ENCODE assay signal across 14 cellular contexts in the genomic region with DNA sequence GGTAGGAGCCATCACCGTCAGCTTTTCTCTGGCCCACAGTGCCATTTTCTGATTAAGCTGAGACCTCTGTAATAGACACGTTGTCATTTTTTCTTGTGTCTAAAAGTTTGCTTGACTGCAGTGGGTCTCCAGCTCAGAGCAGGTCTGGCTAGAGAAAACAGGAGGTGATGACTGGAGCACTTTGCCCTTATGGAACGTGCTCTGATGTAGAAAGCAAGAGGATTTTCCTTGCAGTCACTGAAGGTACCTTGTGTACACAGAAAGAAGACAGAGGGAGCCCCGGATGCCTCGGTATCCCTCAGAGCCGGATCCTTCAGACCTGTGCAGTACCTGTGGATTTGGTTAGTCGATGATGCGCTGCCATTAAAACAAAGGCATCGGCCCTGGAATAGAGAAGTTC.
"Had no signal": no experiment of that assay in that cellular context is flagged by ENCODE, and none has a peak within 500 bp of the region (broad histone marks: within the 10 kb centered on the region; RNA-seq: fewer than 3 reads in every experiment).

No MANE protein-coding gene starts in this region.

- H3K36me3 ChIP-seq: cardiac muscle cell, esophagus muscularis mucosa, thyroid gland had no signal

- H3K9me3 ChIP-seq: esophagus muscularis mucosa, SK-N-SH, thyroid gland had no signal

- H3K27me3 Mint-ChIP-seq: activated naive CD4-positive, alpha-beta T cell treated with anti-CD3 and anti-CD28 coated beads, Interleukin-2, amount 10 ng/mL, durations not matched to agents 7 days and 5 days; naive B cell; stimulated activated memory B cell treated with anti-CD40 and anti-IgM and Interleukin-4, amounts not matched to agents 10 μg/mL and 1 μg/mL and 100 μg/mL, for 72 hours had no signal

- H3K4me3 ChIP-seq: cardiac muscle cell, esophagus muscularis mucosa, thyroid gland had no signal

- H3K27me3 ChIP-seq: cardiac muscle cell, esophagus muscularis mucosa, thyroid gland had no signal

- H3K4me3 Mint-ChIP-seq: activated naive CD4-positive, alpha-beta T cell treated with anti-CD3 and anti-CD28 coated beads, Interleukin-2, amount 10 ng/mL, durations not matched to agents 7 days and 5 days; naive B cell; stimulated activated memory B cell treated with anti-CD40 and anti-IgM and Interleukin-4, amounts not matched to agents 10 μg/mL and 1 μg/mL and 100 μg/mL, for 72 hours; T-cell had no signal

- ATAC-seq: stimulated activated memory B cell treated with anti-CD40 and anti-IgM and Interleukin-4, amounts not matched to agents 10 μg/mL and 1 μg/mL and 100 μg/mL, for 72 hours; T-cell had no signal

- H3K27ac Mint-ChIP-seq: activated naive CD4-positive, alpha-beta T cell treated with anti-CD3 and anti-CD28 coated beads, Interleukin-2, amount 10 ng/mL, durations not matched to agents 7 days and 5 days; activated T-helper 2 cell treated with anti-CD3 and anti-CD28 coated beads, Interferon-gamma antibody, Interleukin-2, Interleukin-4, amounts not matched to agents 10 μg/mL and 5 μg/mL and 100 μg/mL, durations not matched to agents 14 hours and 24 hours and 36 hours; stimulated activated memory B cell treated with anti-CD40 and anti-IgM and Interleukin-4, amounts not matched to agents 10 μg/mL and 1 μg/mL and 100 μg/mL, for 72 hours; T-cell had no signal

- H3K9ac ChIP-seq: parathyroid adenoma, SK-N-SH had no signal

- H3K9me3 Mint-ChIP-seq: activated naive CD4-positive, alpha-beta T cell treated with anti-CD3 and anti-CD28 coated beads, Interleukin-2, amount 10 ng/mL, durations not matched to agents 7 days and 5 days; activated T-helper 2 cell treated with anti-CD3 and anti-CD28 coated beads, Interferon-gamma antibody, Interleukin-2, Interleukin-4, amounts not matched to agents 10 μg/mL and 5 μg/mL and 100 μg/mL, durations not matched to agents 14 hours and 24 hours and 36 hours; naive B cell; stimulated activated memory B cell treated with anti-CD40 and anti-IgM and Interleukin-4, amounts not matched to agents 10 μg/mL and 1 μg/mL and 100 μg/mL, for 72 hours; T-cell had no signal

- H3K27ac ChIP-seq: cardiac muscle cell, esophagus muscularis mucosa, parathyroid adenoma, thyroid gland had no signal

- H3K36me3 Mint-ChIP-seq: naive B cell had no signal

- H2AFZ ChIP-seq: parathyroid adenoma had no signal

- DNase-seq: activated CD4-positive, alpha-beta T cell treated with anti-CD3 and anti-CD28 coated beads, Interleukin-2, amount 50 U/mL, for 4 hours; activated naive CD4-positive, alpha-beta T cell treated with anti-CD3 and anti-CD28 coated beads, Interleukin-2, amount 10 ng/mL, durations not matched to agents 7 days and 5 days; activated T-cell treated with anti-CD3 and anti-CD28 coated beads for 4 hours; naive B cell; SK-N-SH; stimulated activated CD4-positive, alpha-beta T cell treated with anti-CD3 and anti-CD28 coated beads, Interleukin-2, amount 100 ng/mL, for 48 hours; T-cell; T-helper 9 cell; thyroid gland had no signal
